Comparison of ENCODE assay signal across 14 cellular contexts in the genomic region with DNA sequence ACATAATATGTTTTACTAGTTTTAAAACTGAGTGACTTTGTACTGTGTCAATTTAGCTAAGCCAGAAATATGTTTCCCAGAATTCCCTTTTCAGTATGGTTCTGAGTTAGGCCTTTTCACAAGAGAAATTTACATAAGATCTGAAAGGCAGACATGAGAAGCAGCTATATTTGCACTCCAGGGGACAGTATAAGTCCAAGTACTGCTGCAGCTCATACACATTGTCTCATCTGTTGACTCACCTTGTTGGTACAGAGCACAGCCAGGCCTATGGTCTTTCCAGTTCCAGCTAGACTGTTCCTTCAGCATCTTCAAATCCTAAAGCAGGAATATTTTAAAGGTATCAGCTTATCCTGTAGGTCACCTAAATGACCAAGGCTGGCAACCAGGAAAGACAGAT. TPM values are rescaled to one million over a fixed set of nuclear protein-coding genes. Genes with fewer than 3 reads are reported as not detected.
DNase-seq lines count a peak whose midpoint lies in the region; ATAC-seq, FAIRE-seq and TF ChIP-seq lines count a peak whose summit lies in the region.
"Had no signal": no experiment of that assay in that cellular context is flagged by ENCODE, and none has a peak within 500 bp of the region (broad histone marks: within the 10 kb centered on the region; RNA-seq: fewer than 3 reads in every experiment).

No MANE protein-coding gene starts in this region.

- DNase-seq in Daoy (ENCODE audit: low read depth) (peak; percentile 3), astrocyte of the spinal cord (ENCODE audit: low read depth, low spot score) (peak; percentile 33), mucosa of descending colon (peak in 1 of 3 donors; percentile 22), GM12891 (ENCODE audit: insufficient read length, low spot score) (no peak), urothelium cell line (ENCODE audit: low spot score) (no peak)
- DNase-seq in effector CD4-positive, alpha-beta T cell = no peak
- DNase-seq: activated CD4-positive, alpha-beta T cell treated with anti-CD3 and anti-CD28 coated beads for 36 hours; activated effector memory CD4-positive, alpha-beta T cell treated with Interleukin-2 at 50 U/mL for 16 hours; DND-41; heart right ventricle; mesendoderm; NCI-H2107 had no signal

- H3K4me1 ChIP-seq in Loucy (ENCODE audit: insufficient read depth, low read length, poor library complexity, severe bottlenecking) (no peaks in the 10 kb centered on the region), mucosa of descending colon (ENCODE audit: low read depth) (no peaks in the 10 kb centered on the region)
- H3K4me1 ChIP-seq: heart right ventricle had no signal

- H3K27me3 ChIP-seq in Loucy (ENCODE audit: insufficient read depth, low read length, poor library complexity, severe bottlenecking) = no peaks in the 10 kb centered on the region
- H3K27me3 ChIP-seq: heart right ventricle had no signal

- FAIRE-seq in GM12891 (lab: Jason Lieb, UNC) (no peak), urothelium cell line (lab: Jason Lieb, UNC) (no peak)

- H3K9me2 ChIP-seq in Loucy (replicated peaks; ENCODE audit: low read depth, low read length) = no peaks in the 10 kb centered on the region

- H3K9ac ChIP-seq in Loucy (ENCODE audit: low read depth, low read length, poor library complexity, severe bottlenecking) = no peak overlapping the region

- H3K79me2 ChIP-seq in Loucy (ENCODE audit: insufficient read depth, low read length) = no peaks in the 10 kb centered on the region

- peak; percentile 83 for ATAC-seq in mucosa of descending colon
- ATAC-seq: activated CD4-positive, alpha-beta T cell treated with anti-CD3 and anti-CD28 coated beads for 36 hours; heart right ventricle; Right ventricle myocardium inferior had no signal

- no peak overlapping the region for H3K4me2 ChIP-seq in Loucy (ENCODE audit: low read depth, low read length, poor library complexity, severe bottlenecking)

- TF ChIP-seq CTCF in Loucy (conservative IDR thresholded peaks at IDR 0.05; ENCODE audit: low read length) (peak; percentile 50), astrocyte of the spinal cord (IDR thresholded peaks at IDR 0.05; ENCODE audit: low read depth, low read length) (peak; percentile 48), mucosa of descending colon (IDR thresholded peaks at IDR 0.05) (no peak)

- H3K4me3 ChIP-seq in Loucy (ENCODE audit: low read length, poor library complexity, severe bottlenecking) (no peak overlapping the region), astrocyte of the spinal cord (ENCODE audit: low read depth, low read length) (no peak overlapping the region), mucosa of descending colon (no peak overlapping the region)
- H3K4me3 ChIP-seq: heart right ventricle had no signal

- no peaks in the 10 kb centered on the region for H4K20me1 ChIP-seq in Loucy (ENCODE audit: insufficient read depth, low read length, poor library complexity, severe bottlenecking)

- intact Hi-C loops in mucosa of descending colon (cut with DNase I, micrococcal nuclease) = no loop called here

- H3F3A ChIP-seq in Loucy (ENCODE audit: low read depth) = no peaks in the 10 kb centered on the region

- no peak overlapping the region for H2AFZ ChIP-seq in Loucy (ENCODE audit: low read length)

- in situ Hi-C loops in astrocyte of the spinal cord (cut with HindIII; ENCODE audit: low sequenced_read_pairs) = no loop called here

- H3K36me3 ChIP-seq in Loucy (ENCODE audit: insufficient read depth, low read length) (no peaks in the 10 kb centered on the region), mucosa of descending colon (ENCODE audit: low read depth) (no peaks in the 10 kb centered on the region)
- H3K36me3 ChIP-seq: heart right ventricle had no signal

- no peaks in the 10 kb centered on the region; the same call in 1 of the 2 replicates for H3K9me3 ChIP-seq in Loucy (ENCODE audit: insufficient read depth, low read depth, low read length)
- H3K9me3 ChIP-seq in mucosa of descending colon = no peaks in the 10 kb centered on the region
- H3K9me3 ChIP-seq: heart right ventricle had no signal

- no peak for TF ChIP-seq POLR2A in GM12891 (IDR thresholded peaks at IDR 0.05; ENCODE audit: low read depth, low read length)

TF ChIP-seq in GM12891, 5 proteins besides CTCF, POLR2A, EP300 and RAD21:
- TF ChIP-seq TAF1 (IDR thresholded peaks at IDR 0.05; ENCODE audit: low read depth, low read length) = no peak

RNA-seq across cellular contexts. Expression of gene BMP3, which starts 53.5 kb away (rescaled TPM):
- total RNA-seq in Daoy (2014; rRNA removed; shearing (Covaris generic)) = 0.63 TPM in 1 of 2 replicates, not detected in the other
- 10 to 100 TPM; 20.9 to 67.9 (median 39.6) TPM for total RNA-seq in mucosa of descending colon
- polyA plus RNA-seq in GM12891 (2012; ENCODE audit: low read depth, missing spikeins) = 0.01 TPM
- total RNA-seq: activated CD4-positive, alpha-beta T cell treated with anti-CD3 and anti-CD28 coated beads for 36 hours; Right ventricle myocardium inferior had no signal
- polyA plus RNA-seq: heart right ventricle had no signal

Comparison
In these comparisons a context has a peak if more than half of its experiments do, and no peak if none do; other contexts are left out.
1. DNase-seq: peak in Daoy (single experiment) and astrocyte of the spinal cord (single experiment); none in GM12891 (single experiment), effector CD4-positive, alpha-beta T cell (single experiment) and urothelium cell line (single experiment).
2. RNA of gene BMP3, which starts 53.5 kb away (total RNA-seq): 20.9 to 67.9 TPM in mucosa of descending colon; 0.63 TPM in Daoy; every median in the first group is over 10 times any median in the second.